Comparison of ENCODE assay signal across 37 cellular contexts in genomic region chr1:236193184-236193583, GRCh38.
"Had no signal": no experiment of that assay in that cellular context is flagged by ENCODE, and none has a peak within 500 bp of the region (broad histone marks: within the 10 kb centered on the region; RNA-seq: fewer than 3 reads in every experiment).

No MANE protein-coding gene starts in this region.

- H3K4me3 Mint-ChIP-seq: activated B cell treated with CpG ODN at 0.5 μM for 24 hours; activated CD8-positive, alpha-beta T cell treated with anti-CD3 and anti-CD28 coated beads for 36 hours; activated naive CD8-positive, alpha-beta T cell; activated naive CD8-positive, alpha-beta T cell treated with anti-CD3 and anti-CD28 coated beads, Interleukin-2, amount 50 U/mL, for 24 hours; activated T-cell treated with anti-CD3 and anti-CD28 coated beads, Interleukin-2, amount 50 U/mL, for 4 hours; activated T-helper 17 cell treated with anti-CD3 and anti-CD28 coated beads, Interleukin-2, amount 50 U/mL, for 72 hours; brain; dendritic cell treated with granulocyte-macrophage colony-stimulating factor and Interleukin-4, amounts not matched to agents 40 ng/mL and 50 ng/mL, for 4 days; effector memory CD8-positive, alpha-beta T cell; T-helper 17 cell; T-helper 2 cell treated with Interferon-gamma antibody and Interleukin-4, amounts not matched to agents 5 μg/mL and 100 μg/mL, for 36 hours had no signal

- H3K9me3 ChIP-seq: gastrocnemius medialis had no signal

- H3K27ac ChIP-seq: adrenal gland, breast epithelium, cardiac muscle cell, coronary artery, dorsolateral prefrontal cortex, esophagus muscularis mucosa, foreskin keratinocyte, gastrocnemius medialis, heart left ventricle, WERI-Rb-1 had no signal

- ATAC-seq: activated CD4-positive, CD25-positive, alpha-beta regulatory T cell treated with anti-CD3 and anti-CD28 coated beads, Interleukin-2, amount 50 U/mL, for 24 hours; activated CD8-positive, alpha-beta T cell treated with anti-CD3 and anti-CD28 coated beads for 36 hours; activated naive CD8-positive, alpha-beta T cell treated with anti-CD3 and anti-CD28 coated beads, Interleukin-2, amount 50 U/mL, for 24 hours; activated T-cell treated with anti-CD3 and anti-CD28 coated beads, Interleukin-2, amount 50 U/mL, for 4 hours; activated T-helper 17 cell treated with anti-CD3 and anti-CD28 coated beads, Interleukin-2, amount 50 U/mL, for 72 hours; effector memory CD8-positive, alpha-beta T cell; foreskin keratinocyte; gastrocnemius medialis; heart left ventricle; T-helper 17 cell had no signal

- DNase-seq: activated B cell treated with CpG ODN at 0.5 μM for 24 hours; activated CD4-positive, alpha-beta T cell treated with anti-CD3 and anti-CD28 coated beads for 48 hours; activated CD4-positive, alpha-beta T cell treated with anti-CD3 and anti-CD28 coated beads, Interleukin-2, amount 50 U/mL, for 1 hour; activated CD4-positive, alpha-beta T cell treated with anti-CD3 and anti-CD28 coated beads, Interleukin-2, amount 50 U/mL, for 48 hours; activated CD8-positive, alpha-beta memory T cell treated with anti-CD3 and anti-CD28 coated beads for 24 hours; activated CD8-positive, alpha-beta T cell treated with anti-CD3 and anti-CD28 coated beads for 36 hours; activated effector memory CD4-positive, alpha-beta T cell treated with Interleukin-2 at 50 U/mL for 16 hours; activated gamma-delta T cell treated with Interleukin-2 at 50 U/mL for 16 hours; activated naive CD4-positive, alpha-beta T cell treated with anti-CD3 and anti-CD28 coated beads, Interleukin-2, amount 50 U/mL, for 16 hours; activated naive CD4-positive, alpha-beta T cell treated with Interleukin-2 at 50 U/mL for 16 hours; activated naive CD8-positive, alpha-beta T cell treated with anti-CD3 and anti-CD28 coated beads, Interleukin-2, amount 50 U/mL, for 24 hours; activated T-cell treated with anti-CD3 and anti-CD28 coated beads, Interleukin-2, amount 50 U/mL, for 4 hours; adrenal gland; amygdala; aorta; central memory CD4-positive, alpha-beta T cell; dorsolateral prefrontal cortex; effector memory CD8-positive, alpha-beta T cell; erythroblast; foreskin keratinocyte; gastrocnemius medialis; glutamatergic neuron; heart left ventricle; T-helper 1 cell; T-helper 17 cell; T1000; WERI-Rb-1 had no signal

- H3K4me1 ChIP-seq: adrenal gland, breast epithelium, esophagus muscularis mucosa, foreskin keratinocyte, gastrocnemius medialis, heart left ventricle had no signal

- H3K4me3 ChIP-seq: adrenal gland, breast epithelium, cardiac muscle cell, coronary artery, dorsolateral prefrontal cortex, esophagus muscularis mucosa, gastrocnemius medialis, heart left ventricle had no signal

- H3K36me3 ChIP-seq: adrenal gland, breast epithelium, cardiac muscle cell, gastrocnemius medialis, WERI-Rb-1 had no signal

- H3K27me3 ChIP-seq: adrenal gland, breast epithelium, cardiac muscle cell, dorsolateral prefrontal cortex, esophagus muscularis mucosa, foreskin keratinocyte, gastrocnemius medialis, heart left ventricle had no signal

- H3K27me3 Mint-ChIP-seq: activated B cell treated with CpG ODN at 0.5 μM for 24 hours; activated CD8-positive, alpha-beta T cell treated with anti-CD3 and anti-CD28 coated beads for 36 hours; activated naive CD8-positive, alpha-beta T cell; activated naive CD8-positive, alpha-beta T cell treated with anti-CD3 and anti-CD28 coated beads, Interleukin-2, amount 50 U/mL, for 24 hours; activated T-helper 17 cell treated with anti-CD3 and anti-CD28 coated beads, Interleukin-2, amount 50 U/mL, for 72 hours; brain; dendritic cell treated with granulocyte-macrophage colony-stimulating factor and Interleukin-4, amounts not matched to agents 40 ng/mL and 50 ng/mL, for 4 days; effector memory CD8-positive, alpha-beta T cell; T-helper 17 cell had no signal

- H3K4me1 Mint-ChIP-seq: activated naive CD8-positive, alpha-beta T cell treated with anti-CD3 and anti-CD28 coated beads, Interleukin-2, amount 50 U/mL, for 24 hours; activated T-helper 17 cell treated with anti-CD3 and anti-CD28 coated beads, Interleukin-2, amount 50 U/mL, for 72 hours; brain; T-helper 17 cell had no signal

- H3K27ac Mint-ChIP-seq: activated B cell treated with CpG ODN at 0.5 μM for 24 hours; activated CD8-positive, alpha-beta T cell treated with anti-CD3 and anti-CD28 coated beads for 36 hours; activated naive CD8-positive, alpha-beta T cell; activated naive CD8-positive, alpha-beta T cell treated with anti-CD3 and anti-CD28 coated beads, Interleukin-2, amount 50 U/mL, for 24 hours; activated T-helper 17 cell treated with anti-CD3 and anti-CD28 coated beads, Interleukin-2, amount 50 U/mL, for 72 hours; brain; dendritic cell treated with granulocyte-macrophage colony-stimulating factor and Interleukin-4, amounts not matched to agents 40 ng/mL and 50 ng/mL, for 4 days; effector memory CD8-positive, alpha-beta T cell; T-helper 17 cell; T-helper 2 cell treated with Interferon-gamma antibody and Interleukin-4, amounts not matched to agents 5 μg/mL and 100 μg/mL, for 36 hours had no signal
